In the genomic region with DNA sequence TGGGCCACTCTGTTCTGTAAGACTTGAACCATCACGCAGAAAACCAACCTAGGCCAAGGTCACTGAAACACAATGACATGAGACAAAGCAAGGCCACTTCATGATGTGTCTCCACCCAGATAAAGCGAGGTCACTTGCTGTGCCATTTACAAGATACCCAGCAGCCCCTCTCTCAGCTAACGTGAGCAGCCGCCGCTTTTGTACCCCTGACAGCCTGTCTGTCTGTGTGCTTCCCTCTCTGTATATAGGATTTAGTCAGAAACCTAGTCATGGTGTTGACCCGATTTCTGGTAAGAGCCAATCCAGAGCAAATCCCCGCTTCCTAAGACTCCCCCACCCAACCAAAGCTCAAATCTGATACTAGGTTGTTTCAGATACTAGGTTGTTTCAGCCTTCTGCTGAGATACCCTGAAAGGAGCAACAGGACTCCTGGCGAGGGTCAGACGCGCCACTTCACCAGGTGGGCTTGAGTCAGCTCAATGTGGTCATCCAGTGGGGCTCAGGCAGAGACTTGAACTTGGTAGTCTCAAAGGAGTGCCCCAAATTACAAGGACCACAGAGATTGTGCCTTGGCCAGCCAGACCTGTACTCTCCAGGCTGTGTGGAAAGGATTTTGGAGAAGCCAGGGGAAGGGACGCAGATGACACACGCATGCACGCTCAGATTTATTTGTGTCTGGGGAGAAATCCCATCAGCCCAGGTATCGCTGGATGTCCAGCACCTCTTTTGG, we compare ENCODE assay signal across 24 cellular contexts. TPM values are rescaled to one million over a fixed set of nuclear protein-coding genes. Genes with fewer than 3 reads are reported as not detected.
"Had no signal": no experiment of that assay in that cellular context is flagged by ENCODE, and none has a peak within 500 bp of the region (broad histone marks: within the 10 kb centered on the region; RNA-seq: fewer than 3 reads in every experiment).

No MANE protein-coding gene starts in this region.

- H3K4me3 ChIP-seq: adrenal gland, K562, Peyer's patch had no signal

- DNase-seq: activated B cell treated with CpG ODN at 0.5 μM for 24 hours; activated CD4-positive, alpha-beta T cell treated with anti-CD3 and anti-CD28 coated beads for 1 hour; activated CD4-positive, alpha-beta T cell treated with anti-CD3 and anti-CD28 coated beads, Interleukin-2, amount 10 ng/mL, durations not matched to agents 24 days and 14 days; activated CD8-positive, alpha-beta memory T cell treated with anti-CD3 and anti-CD28 coated beads, Interleukin-2, amount 50 U/mL, for 48 hours; activated CD8-positive, alpha-beta T cell treated with anti-CD3 and anti-CD28 coated beads for 36 hours; activated naive CD4-positive, alpha-beta T cell treated with anti-CD3 and anti-CD28 coated beads, Interleukin-2, amount 50 U/mL, for 16 hours; activated naive CD8-positive, alpha-beta T cell treated with anti-CD3 and anti-CD28 coated beads, Interleukin-2, amount 10 ng/mL, durations not matched to agents 7 days and 5 days; activated T-cell treated with anti-CD3 and anti-CD28 coated beads, Interleukin-2, amount 50 U/mL, for 1 hour; anterior cingulate cortex; Karpas-422; MM.1S; NCI-H1105; NCI-H1436; NCI-H187; NCI-H2081; NCI-H446; NCI-H524; SHP77 treated with DMSO at 0.1 percent for 48 hours had no signal

- H3K9me3 ChIP-seq: adrenal gland, Peyer's patch had no signal

- H3K36me3 ChIP-seq: adrenal gland, Peyer's patch had no signal

- H3K27me3 ChIP-seq: adrenal gland, Peyer's patch had no signal

- H3K27ac ChIP-seq: adrenal gland, Peyer's patch, RWPE1 had no signal

- ATAC-seq: activated CD8-positive, alpha-beta T cell treated with anti-CD3 and anti-CD28 coated beads for 36 hours; K562 had no signal

- H3K9me3 Mint-ChIP-seq: activated B cell treated with CpG ODN at 0.5 μM for 24 hours; activated CD4-positive, alpha-beta T cell treated with anti-CD3 and anti-CD28 coated beads, Interleukin-2, amount 10 ng/mL, durations not matched to agents 24 days and 14 days; activated CD8-positive, alpha-beta T cell treated with anti-CD3 and anti-CD28 coated beads for 36 hours; activated naive CD8-positive, alpha-beta T cell treated with anti-CD3 and anti-CD28 coated beads, Interleukin-2, amount 10 ng/mL, durations not matched to agents 7 days and 5 days; T-helper 1 cell treated with Interleukin-12 subunit alpha and Interleukin-12 subunit beta and Interleukin-4 antibody, amounts not matched to agents 30 μg/mL and 1 μg/mL, for 36 hours had no signal

- H3K27me3 Mint-ChIP-seq: activated B cell treated with CpG ODN at 0.5 μM for 24 hours; activated CD8-positive, alpha-beta T cell treated with anti-CD3 and anti-CD28 coated beads for 36 hours; activated naive CD8-positive, alpha-beta T cell treated with anti-CD3 and anti-CD28 coated beads, Interleukin-2, amount 10 ng/mL, durations not matched to agents 7 days and 5 days had no signal

- H3K27ac Mint-ChIP-seq: activated B cell treated with CpG ODN at 0.5 μM for 24 hours; activated CD4-positive, alpha-beta T cell treated with anti-CD3 and anti-CD28 coated beads, Interleukin-2, amount 10 ng/mL, durations not matched to agents 24 days and 14 days; activated CD8-positive, alpha-beta T cell treated with anti-CD3 and anti-CD28 coated beads for 36 hours; activated naive CD8-positive, alpha-beta T cell treated with anti-CD3 and anti-CD28 coated beads, Interleukin-2, amount 10 ng/mL, durations not matched to agents 7 days and 5 days; T-helper 1 cell treated with Interleukin-12 subunit alpha and Interleukin-12 subunit beta and Interleukin-4 antibody, amounts not matched to agents 30 μg/mL and 1 μg/mL, for 36 hours had no signal

- H3K4me3 Mint-ChIP-seq: activated B cell treated with CpG ODN at 0.5 μM for 24 hours; activated CD4-positive, alpha-beta T cell treated with anti-CD3 and anti-CD28 coated beads, Interleukin-2, amount 10 ng/mL, durations not matched to agents 24 days and 14 days; activated CD8-positive, alpha-beta T cell treated with anti-CD3 and anti-CD28 coated beads for 36 hours; activated naive CD8-positive, alpha-beta T cell treated with anti-CD3 and anti-CD28 coated beads, Interleukin-2, amount 10 ng/mL, durations not matched to agents 7 days and 5 days; T-helper 1 cell treated with Interleukin-12 subunit alpha and Interleukin-12 subunit beta and Interleukin-4 antibody, amounts not matched to agents 30 μg/mL and 1 μg/mL, for 36 hours had no signal

RNA-seq across cellular contexts. Expression of gene UROC1, which starts 38.8 kb away (rescaled TPM):
- total RNA-seq: activated B cell treated with CpG ODN at 0.5 μM for 24 hours; activated CD4-positive, alpha-beta T cell treated with anti-CD3 and anti-CD28 coated beads, Interleukin-2, amount 10 ng/mL, durations not matched to agents 24 days and 14 days; activated CD8-positive, alpha-beta T cell treated with anti-CD3 and anti-CD28 coated beads for 36 hours; activated naive CD8-positive, alpha-beta T cell treated with anti-CD3 and anti-CD28 coated beads, Interleukin-2, amount 10 ng/mL, durations not matched to agents 7 days and 5 days; cardiac septum; K562; Peyer's patch had no signal
- polyA plus RNA-seq: K562 had no signal

RNA-seq across cellular contexts. Expression of gene CHST13, which starts 45.2 kb away (rescaled TPM):
- total RNA-seq: activated B cell treated with CpG ODN at 0.5 μM for 24 hours; activated CD4-positive, alpha-beta T cell treated with anti-CD3 and anti-CD28 coated beads, Interleukin-2, amount 10 ng/mL, durations not matched to agents 24 days and 14 days; activated CD8-positive, alpha-beta T cell treated with anti-CD3 and anti-CD28 coated beads for 36 hours; K562 had no signal
- polyA plus RNA-seq: K562 had no signal
